In genomic region chr12:51636581-51636980, GRCh38 we compare ENCODE assay signal across 18 cellular contexts. TPM values are rescaled to one million over a fixed set of nuclear protein-coding genes. Genes with fewer than 3 reads are reported as not detected.
DNase-seq lines count a peak whose midpoint lies in the region; ATAC-seq and TF ChIP-seq lines count a peak whose summit lies in the region.
"Had no signal": no experiment of that assay in that cellular context is flagged by ENCODE, and none has a peak within 500 bp of the region (broad histone marks: within the 10 kb centered on the region; RNA-seq: fewer than 3 reads in every experiment).

No MANE protein-coding gene starts in this region.

- H3K27me3 ChIP-seq in osteoblast (ENCODE audit: insufficient read depth, low read length) = no peaks in the 10 kb centered on the region
- H3K27me3 ChIP-seq: BLaER1, spleen, thyroid gland had no signal

- H3K4me1 ChIP-seq in osteoblast (ENCODE audit: insufficient read depth, low read length) = peaks cover 17% of the 10 kb centered on the region
- H3K4me1 ChIP-seq: BLaER1, heart right ventricle, spleen, thyroid gland had no signal

- no peaks in the 10 kb centered on the region for H3K9me3 ChIP-seq in osteoblast (ENCODE audit: low read depth, low read length)
- H3K9me3 ChIP-seq: thyroid gland had no signal

- peaks cover 13% of the 10 kb centered on the region for H4K20me1 ChIP-seq in osteoblast (ENCODE audit: insufficient read depth, low read length)
- H4K20me1 ChIP-seq: BLaER1 had no signal

- H3K79me2 ChIP-seq in osteoblast (ENCODE audit: insufficient read depth, low read length) = peaks cover 72% of the 10 kb centered on the region

- H3K4me3 ChIP-seq in cardiac fibroblast (replicated peaks in 1 of 2; ENCODE audit: low read depth in 2 of 2, low read length in 2 of 2) (no peak overlapping the region), osteoblast (ENCODE audit: insufficient read depth, low read length) (no peak overlapping the region)
- H3K4me3 ChIP-seq: BLaER1, coronary artery, heart right ventricle, K562, spleen, thyroid gland had no signal

- TF ChIP-seq CTCF in cardiac fibroblast (IDR thresholded peaks at IDR 0.05; ENCODE audit: low read depth, low read length) (no peak), osteoblast (IDR thresholded peaks at IDR 0.05; ENCODE audit: extremely low read depth, low read depth, low read length) (no peak)

- peak overlapping the region; percentile 15 for H3K27ac ChIP-seq in osteoblast (ENCODE audit: low read depth, low read length)
- H3K27ac ChIP-seq: BLaER1, coronary artery, heart right ventricle, spleen, thyroid gland had no signal

- no peak for ATAC-seq in GM19455 (IDR thresholded peaks at IDR 0.05; ENCODE audit: unreplicated experiment)
- ATAC-seq: heart right ventricle, K562 had no signal

- H3K4me2 ChIP-seq in osteoblast (ENCODE audit: insufficient read depth, low read length) = no peak overlapping the region
- H3K4me2 ChIP-seq: BLaER1 had no signal

- H2AFZ ChIP-seq in osteoblast (ENCODE audit: low read length) = no peak overlapping the region

- H3K36me3 ChIP-seq in osteoblast (ENCODE audit: insufficient read depth, low read length) = no peaks in the 10 kb centered on the region
- H3K36me3 ChIP-seq: BLaER1, heart right ventricle, spleen, thyroid gland had no signal

- DNase-seq in GM04503 (ENCODE audit: low read depth) = peak; percentile 25
- peak; percentile 73 for DNase-seq in NCI-H226
- DNase-seq in cardiac fibroblast (ENCODE audit: low read depth in 2 of 2) = peak; percentile 4 to 58
- DNase-seq in osteoblast (ENCODE audit: insufficient read length, low spot score, missing footprints) = no peak
- no peak for DNase-seq in D341Med (ENCODE audit: low spot score)
- no peak for DNase-seq in COR-L47 (lab: John Stamatoyannopoulos, UW)
- DNase-seq in GM19238 (ENCODE audit: insufficient read length, low spot score) = no peak
- DNase-seq: activated CD4-positive, alpha-beta T cell treated with anti-CD3 and anti-CD28 coated beads, Interleukin-2, amount 10 ng/mL, durations not matched to agents 24 days and 14 days; activated naive CD4-positive, alpha-beta T cell treated with Interleukin-2 at 50 U/mL for 16 hours; DMS 273 treated with DMSO at 0.1 percent for 48 hours; heart right ventricle; NCI-H510A; spleen; thyroid gland had no signal

RNA-seq across cellular contexts. Expression of gene SCN8A, which starts 45.5 kb away (rescaled TPM):
- 24.5 and 26.4 TPM in 2 replicates for total RNA-seq in osteoblast

Comparison
In these comparisons a context has a peak if more than half of its experiments do, and no peak if none do; other contexts are left out.
1. DNase-seq: peak in GM04503 (single experiment), NCI-H226 (single experiment) and cardiac fibroblast (2 of 2); none in osteoblast (single experiment), D341Med (single experiment), COR-L47 (single experiment) and GM19238 (single experiment).